Comparison of ENCODE assay signal across 10 cellular contexts in the genomic region with DNA sequence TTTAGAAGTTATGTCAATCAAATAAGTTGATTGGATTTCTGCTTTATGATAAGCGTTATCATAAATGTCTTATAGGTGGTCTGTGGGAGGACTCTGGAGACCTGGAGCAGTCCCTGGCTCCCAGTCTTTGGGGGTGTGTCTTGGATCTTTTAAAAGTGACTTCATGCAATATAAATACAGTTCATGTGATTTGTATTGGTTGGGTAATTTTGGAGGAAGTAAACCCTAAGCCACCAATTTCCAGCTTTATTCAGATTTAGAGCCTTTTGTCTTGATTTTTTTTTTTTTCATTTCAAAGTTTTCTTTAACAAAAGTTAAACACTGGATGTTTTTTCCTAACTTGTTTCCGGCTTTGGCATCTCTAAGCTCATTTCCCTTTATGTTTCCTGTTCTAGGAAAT.
DNase-seq lines count a peak whose midpoint lies in the region; ATAC-seq and TF ChIP-seq lines count a peak whose summit lies in the region.
"Had no signal": no experiment of that assay in that cellular context is flagged by ENCODE, and none has a peak within 500 bp of the region (broad histone marks: within the 10 kb centered on the region; RNA-seq: fewer than 3 reads in every experiment).

No MANE protein-coding gene starts in this region.

- H3K27ac Mint-ChIP-seq in CD8-positive, alpha-beta T cell: peak overlapping the region; percentile 75
- H3K27ac Mint-ChIP-seq: stimulated activated effector memory CD8-positive, alpha-beta T cell treated with anti-CD3 and anti-CD28 coated beads, Interleukin-12 subunit alpha, Interleukin-12 subunit beta, amount 100 ng/mL, for 72 hours had no signal

- TF ChIP-seq CTCF in CD8-positive, alpha-beta T cell (IDR thresholded peaks at IDR 0.05): no peak
- TF ChIP-seq CTCF in PC-9 (conservative IDR thresholded peaks at IDR 0.05): no peak
- TF ChIP-seq CTCF in fibroblast of lung (conservative IDR thresholded peaks at IDR 0.05 in 1 of 2, IDR thresholded peaks at IDR 0.05 in 1 of 2; ENCODE audit: low read depth in 1 of 2, low read length in 2 of 2): no peak
- TF ChIP-seq CTCF in retinal pigment epithelial cell (conservative IDR thresholded peaks at IDR 0.05; ENCODE audit: low read depth, low read length): no peak

- H3K4me1 ChIP-seq in CD8-positive, alpha-beta T cell (ENCODE audit: insufficient read depth, low read length): peaks cover 76% of the 10 kb centered on the region
- peaks cover 81% of the 10 kb centered on the region for H3K4me1 ChIP-seq in PC-9 (replicated peaks; ENCODE audit: insufficient read depth)
- H3K4me1 ChIP-seq in fibroblast of lung (ENCODE audit: control insufficient read depth, extremely low read depth, insufficient read depth, low read length): peaks cover 15% of the 10 kb centered on the region

- no peak for ATAC-seq in CD8-positive, alpha-beta T cell
- ATAC-seq in HG03280 (IDR thresholded peaks at IDR 0.05; ENCODE audit: unreplicated experiment): no peak

- H3K9me2 ChIP-seq in PC-9 (ENCODE audit: insufficient read depth): no peaks in the 10 kb centered on the region

- no peaks in the 10 kb centered on the region for H3K9me3 Mint-ChIP-seq in CD8-positive, alpha-beta T cell
- H3K9me3 Mint-ChIP-seq: stimulated activated effector memory CD8-positive, alpha-beta T cell treated with anti-CD3 and anti-CD28 coated beads, Interleukin-12 subunit alpha, Interleukin-12 subunit beta, amount 100 ng/mL, for 72 hours had no signal

- no peak overlapping the region for H3K27ac ChIP-seq in CD8-positive, alpha-beta T cell (ENCODE audit: low read depth, low read length)
- H3K27ac ChIP-seq in PC-9: peak overlapping the region; percentile 73
- peak overlapping the region; percentile 31 for H3K27ac ChIP-seq in fibroblast of lung (ENCODE audit: insufficient read depth, low read length)

- CTCF ChIA-PET in CD8-positive, alpha-beta T cell (lab: Charles Lee): interaction anchor here (1.1 to 3.1 kb wide), 3 partner anchors 56 to 348 kb away, joined by 3 to 14 read pairs (median 3); no protein-coding TSS in a partner anchor
- CTCF ChIA-PET in PC-9 (lab: Charles Lee): interaction anchor here (0.6 to 1.1 kb wide), 4 partner anchors 20 to 412 kb away, joined by 3 to 9 read pairs (median 3); no protein-coding TSS in a partner anchor

- POLR2A ChIA-PET in CD8-positive, alpha-beta T cell (lab: Charles Lee): interaction anchor here (0.6 kb wide), 1 partner anchor 25 kb away, joined by 4 read pairs; no protein-coding TSS in a partner anchor
- POLR2A ChIA-PET in PC-9 (lab: Charles Lee; ENCODE audit: unreplicated experiment): interaction anchor here (0.6 to 1.3 kb wide), 4 partner anchors 66 to 410 kb away, joined by 3 to 12 read pairs (median 4); partner anchors contain the start of gene MAP4K4

- H4K20me1 ChIP-seq in PC-9 (ENCODE audit: insufficient read depth) (peaks cover 31% of the 10 kb centered on the region), fibroblast of lung (ENCODE audit: control insufficient read depth, extremely low read depth, insufficient read depth, low read length) (peaks cover 2% of the 10 kb centered on the region)

- H3K4me1 Mint-ChIP-seq in CD8-positive, alpha-beta T cell (ENCODE audit: low read depth): peaks cover 94% of the 10 kb centered on the region

- H3K36me3 Mint-ChIP-seq in CD8-positive, alpha-beta T cell: peaks cover 6% of the 10 kb centered on the region
- H3K36me3 Mint-ChIP-seq: stimulated activated effector memory CD8-positive, alpha-beta T cell treated with anti-CD3 and anti-CD28 coated beads, Interleukin-12 subunit alpha, Interleukin-12 subunit beta, amount 100 ng/mL, for 72 hours had no signal

- H3F3A ChIP-seq in PC-9 (ENCODE audit: insufficient read depth, low read depth): peaks cover 52% of the 10 kb centered on the region; the same call in 1 of the 2 replicates

- H3K4me3 Mint-ChIP-seq in CD8-positive, alpha-beta T cell: no peak overlapping the region
- H3K4me3 Mint-ChIP-seq: stimulated activated effector memory CD8-positive, alpha-beta T cell treated with anti-CD3 and anti-CD28 coated beads, Interleukin-12 subunit alpha, Interleukin-12 subunit beta, amount 100 ng/mL, for 72 hours had no signal

- intact Hi-C loops in CD8-positive, alpha-beta T cell (cut with DNase I, micrococcal nuclease): loop anchor here in 1 of 2 experiments (2.0 kb wide), 1 partner anchor 16 kb away; no protein-coding TSS in a partner anchor
- intact Hi-C loops in PC-9 (cut with micrococcal nuclease; ENCODE audit: unreplicated experiment): loop anchor here (2.0 to 5.0 kb wide), 4 partner anchors 40 to 459 kb away; partner anchors contain the start of genes MAP4K4 and RNF149

- no peak overlapping the region for H3K4me3 ChIP-seq in CD8-positive, alpha-beta T cell (ENCODE audit: low read depth, low read length)
- H3K4me3 ChIP-seq in PC-9 (no peak overlapping the region), fibroblast of lung (replicated peaks in 1 of 4; ENCODE audit: control extremely low read depth in 1 of 4, insufficient read depth in 1 of 4, low read depth in 3 of 4, low read length in 4 of 4) (peak overlapping the region in 1 of 4 experiments; percentile 4), retinal pigment epithelial cell (ENCODE audit: low read length) (peak overlapping the region; percentile 7)

- no peak overlapping the region for H2AFZ ChIP-seq in PC-9
- no peak overlapping the region for H2AFZ ChIP-seq in fibroblast of lung (ENCODE audit: low read length)

- H3K79me2 ChIP-seq in PC-9 (ENCODE audit: low read depth) (peaks cover 100% of the 10 kb centered on the region), fibroblast of lung (ENCODE audit: control insufficient read depth, insufficient read depth, low read length) (peaks cover 98% of the 10 kb centered on the region)

- H3K4me2 ChIP-seq in PC-9 (peak overlapping the region; percentile 35), fibroblast of lung (ENCODE audit: extremely low read depth, insufficient read depth, low read length) (peak overlapping the region; percentile 13)

- BruUV-seq in PC-9 (replicated peaks; lab: Mats Ljungman, UMichigan): TSS peak; percentile 99

- no peaks in the 10 kb centered on the region for H3K27me3 Mint-ChIP-seq in CD8-positive, alpha-beta T cell (ENCODE audit: low read depth)

- no peak for DNase-seq in CD8-positive, alpha-beta T cell
- no peak for DNase-seq in PC-9
- no peak for DNase-seq in fibroblast of lung (ENCODE audit: low read depth in 2 of 2)
- DNase-seq in retinal pigment epithelial cell (ENCODE audit: low read depth): no peak
- no peak for DNase-seq in activated CD4-positive, CD25-positive, alpha-beta regulatory T cell (lab: John Stamatoyannopoulos, UW)
- no peak for DNase-seq in putamen (ENCODE audit: low spot score)
- DNase-seq in DMS 273 (lab: John Stamatoyannopoulos, UW; ENCODE audit: unreplicated experiment): no peak
- DNase-seq: activated T-cell treated with anti-CD3 and anti-CD28 coated beads for 4 hours had no signal

- no peaks in the 10 kb centered on the region for H3K9me3 ChIP-seq in CD8-positive, alpha-beta T cell (ENCODE audit: low read length)
- H3K9me3 ChIP-seq in PC-9 (ENCODE audit: insufficient read depth, low read depth) (no peaks in the 10 kb centered on the region), fibroblast of lung (ENCODE audit: control insufficient read depth, insufficient read depth, low read depth, low read length) (no peaks in the 10 kb centered on the region)

- no peaks in the 10 kb centered on the region for H3K36me3 ChIP-seq in CD8-positive, alpha-beta T cell (ENCODE audit: insufficient read depth, low read length)
- H3K36me3 ChIP-seq in PC-9 (ENCODE audit: low read depth) (peaks cover 6% of the 10 kb centered on the region; the same call in 1 of the 2 replicates), fibroblast of lung (ENCODE audit: control insufficient read depth, insufficient read depth, low read length) (no peaks in the 10 kb centered on the region)

- H3K27me3 ChIP-seq in CD8-positive, alpha-beta T cell (ENCODE audit: insufficient read depth, low read length): no peaks in the 10 kb centered on the region
- H3K27me3 ChIP-seq in PC-9 (ENCODE audit: insufficient read depth, low read depth) (no peaks in the 10 kb centered on the region), fibroblast of lung (ENCODE audit: control insufficient read depth, insufficient read depth, low read length) (no peaks in the 10 kb centered on the region)

- H3K9ac ChIP-seq in fibroblast of lung (ENCODE audit: insufficient read depth, low read length): no peak overlapping the region
